24 cellular contexts compared by ENCODE assay signal in genomic region chr16:20928774-20929411, GRCh38. TPM values are rescaled to one million over a fixed set of nuclear protein-coding genes. Genes with fewer than 3 reads are reported as not detected.
DNase-seq lines count a peak whose midpoint lies in the region; ATAC-seq, FAIRE-seq and TF ChIP-seq lines count a peak whose summit lies in the region.
"Had no signal": no experiment of that assay in that cellular context is flagged by ENCODE, and none has a peak within 500 bp of the region (broad histone marks: within the 10 kb centered on the region; RNA-seq: fewer than 3 reads in every experiment).

No MANE protein-coding gene starts in this region.

- H3K9me2 ChIP-seq in MM.1S (replicated peaks; ENCODE audit: insufficient read depth, low read length) = no peaks in the 10 kb centered on the region

- TF ChIP-seq CTCF in BJ (IDR thresholded peaks at IDR 0.05; ENCODE audit: insufficient read depth, low read depth, low read length) (0 out of 2 replicates have a peak, but pooled peaks have one; percentile 7), GM13977 (IDR thresholded peaks at IDR 0.05; ENCODE audit: extremely low read depth, insufficient read depth, missing control alignments) (no peak), K562 (IDR thresholded peaks at IDR 0.05 in 2 of 3, conservative IDR thresholded peaks at IDR 0.05 in 1 of 3; ENCODE audit: insufficient read depth in 2 of 3, low read depth in 1 of 3, low read length in 3 of 3) (no peak), heart right ventricle (IDR thresholded peaks at IDR 0.05) (no peak), psoas muscle (IDR thresholded peaks at IDR 0.05) (no peak), MM.1S (IDR thresholded peaks at IDR 0.05; ENCODE audit: low read length) (no peak)

- POLR2A ChIA-PET in BJ (lab: Charles Lee) (no interaction called here), K562 (lab: Yijun Ruan, JAX) (interaction anchor here (0.7 to 1.3 kb wide), 2 partner anchors 10 kb away, joined by 3 to 5 read pairs; no protein-coding TSS in a partner anchor)

- in situ Hi-C loops in GM13977 (cut with MboI; ENCODE audit: low pct_unique_long_range_greater_than_20kb, low sequenced_read_pairs, unreplicated experiment) (no loop called here), K562 (cut with MboI) (no loop called here)

- H3K9ac ChIP-seq in K562 (ENCODE audit: insufficient read depth in 1 of 2, low read depth in 2 of 2, low read length in 2 of 2) (no peak overlapping the region), MM.1S (ENCODE audit: low read length) (no peak overlapping the region)

- CTCF ChIA-PET in BJ (lab: Yijun Ruan, JAX) = no interaction called here
- CTCF ChIA-PET in K562 (lab: Yijun Ruan, JAX; ENCODE audit: low intra/inter-chr PET ratio) = no interaction called here

- H3K27me3 ChIP-seq in BJ (ENCODE audit: control insufficient read depth, insufficient read depth, low read length) (no peaks in the 10 kb centered on the region), K562 (ENCODE audit: control insufficient read depth in 2 of 2, insufficient read depth in 2 of 2, low read length in 2 of 2) (peaks cover 2 to 7% of the 10 kb centered on the region in 2 experiments; a peak in 3 of 5 replicates), heart right ventricle (no peaks in the 10 kb centered on the region), psoas muscle (ENCODE audit: insufficient read depth in 3 of 3, low read length in 2 of 3) (no peaks in the 10 kb centered on the region), MM.1S (replicated peaks; ENCODE audit: insufficient read depth, low read length) (no peaks in the 10 kb centered on the region)
- H3K27me3 ChIP-seq: breast epithelium, MG63, sigmoid colon, tibial nerve had no signal

- TF ChIP-seq EP300 in K562 (IDR thresholded peaks at IDR 0.05; ENCODE audit: low read length) = no peak

- peak; percentile 15 for FAIRE-seq in K562 (lab: Jason Lieb, UNC)

- H3K4me2 ChIP-seq in K562 (ENCODE audit: insufficient read depth, low read length) = no peak overlapping the region
- H3K4me2 ChIP-seq in MM.1S (ENCODE audit: low read depth, low read length) = no peak overlapping the region
- H3K4me2 ChIP-seq: PC-9 had no signal

- no peaks in the 10 kb centered on the region for H4K20me1 ChIP-seq in K562 (replicated peaks; ENCODE audit: control insufficient read depth, insufficient read depth, low read length)
- no peaks in the 10 kb centered on the region for H4K20me1 ChIP-seq in MM.1S (ENCODE audit: insufficient read depth, low read length)

- peaks cover 0 to 6% of the 10 kb centered on the region in 2 experiments; a peak in 1 of 5 replicates for H3K4me1 ChIP-seq in K562 (replicated peaks in 1 of 2; ENCODE audit: control insufficient read depth in 2 of 2, insufficient read depth in 2 of 2, low read length in 2 of 2)
- peaks cover 0 to 23% (median 7%) of the 10 kb centered on the region in 9 donors for H3K4me1 ChIP-seq in heart right ventricle
- H3K4me1 ChIP-seq in psoas muscle = peaks cover 10% of the 10 kb centered on the region
- H3K4me1 ChIP-seq in MM.1S (ENCODE audit: low read length) = no peaks in the 10 kb centered on the region
- H3K4me1 ChIP-seq: breast epithelium had no signal

- H3K79me2 ChIP-seq in K562 (ENCODE audit: control insufficient read depth, insufficient read depth, low read length) (no peaks in the 10 kb centered on the region), MM.1S (ENCODE audit: low read length) (no peaks in the 10 kb centered on the region)

- no peaks in the 10 kb centered on the region for H3F3A ChIP-seq in MM.1S (ENCODE audit: insufficient read depth, low read length)

- H3K9me3 ChIP-seq in K562 (replicated peaks; ENCODE audit: control insufficient read depth, insufficient read depth, low read depth, low read length) (no peaks in the 10 kb centered on the region), heart right ventricle (no peaks in the 10 kb centered on the region), psoas muscle (no peaks in the 10 kb centered on the region), MM.1S (replicated peaks; ENCODE audit: insufficient read depth, low read length) (no peaks in the 10 kb centered on the region)
- H3K9me3 ChIP-seq: breast epithelium, MG63, sigmoid colon, tibial nerve had no signal

- H2AFZ ChIP-seq in K562 (ENCODE audit: low read depth, low read length) (no peak overlapping the region), MM.1S (ENCODE audit: low read length) (no peak overlapping the region)
- H2AFZ ChIP-seq: PC-9 had no signal

- 65% methylated on average over 3 of the region's 5 CpGs for WGBS in K562 (ENCODE audit: insufficient coverage, low coverage, missing lambda C conversion rate)
- WGBS in heart right ventricle, 2 donors = 87 to 89% methylated on average over 5 of the region's 5 CpGs
- 73 to 84% (median 81%) methylated on average over 4 to 5 of the region's 5 CpGs for WGBS in psoas muscle, 3 donors

- ATAC-seq in K562 (no peak), heart right ventricle (peak in 5 of 8 donors; percentile 8 to 43 (median 41)), psoas muscle (no peak)
- ATAC-seq: activated CD4-positive, CD25-positive, alpha-beta regulatory T cell treated with anti-CD3 and anti-CD28 coated beads, Interleukin-2, amount 50 U/mL, for 24 hours; activated T-cell treated with anti-CD3 and anti-CD28 coated beads, Interleukin-2, amount 50 U/mL, for 72 hours; HCT116; stimulated activated naive CD8-positive, alpha-beta T cell treated with anti-CD3 and anti-CD28 coated beads, Interleukin-15, Interleukin-2, amounts not matched to agents 100 U/mL and 50 U/mL, for 24 hours had no signal

- no peak overlapping the region for H3K4me3 ChIP-seq in BJ (ENCODE audit: low read depth, low read length)
- H3K4me3 ChIP-seq in K562 = no peak overlapping the region
- no peak overlapping the region for H3K4me3 ChIP-seq in heart right ventricle
- no peak overlapping the region for H3K4me3 ChIP-seq in psoas muscle
- H3K4me3 ChIP-seq in MM.1S (ENCODE audit: low read length) = no peak overlapping the region
- H3K4me3 ChIP-seq: breast epithelium, lung, MG63, PC-9, sigmoid colon, SK-N-MC, tibial nerve had no signal

- intact Hi-C loops in K562 (cut with micrococcal nuclease) = no loop called here
- intact Hi-C loops in heart right ventricle (cut with DNase I) = loop anchor here in 1 of 10 donors (10.0 kb wide), 1 partner anchor 156 kb away; no protein-coding TSS in a partner anchor
- intact Hi-C loops in psoas muscle (cut with DNase I) = no loop called here

- H3K9me1 ChIP-seq in K562 (ENCODE audit: control insufficient read depth, insufficient read depth, low read length) = no peaks in the 10 kb centered on the region

- no TSS peak for BruUV-seq in K562 (replicated peaks; lab: Mats Ljungman, UMichigan)

- peaks cover 2% of the 10 kb centered on the region; the same call in 1 of the 2 replicates for H3K36me3 ChIP-seq in BJ (ENCODE audit: control insufficient read depth, insufficient read depth, low read length)
- H3K36me3 ChIP-seq in K562 (ENCODE audit: control insufficient read depth, insufficient read depth, low read length) = no peaks in the 10 kb centered on the region
- H3K36me3 ChIP-seq in heart right ventricle = peaks cover 0 to 21% (median 0%) of the 10 kb centered on the region in 9 donors
- peaks cover 0 to 20% of the 10 kb centered on the region in 2 donors for H3K36me3 ChIP-seq in psoas muscle (ENCODE audit: insufficient read depth in 1 of 2, low read depth in 1 of 2)
- no peaks in the 10 kb centered on the region for H3K36me3 ChIP-seq in MM.1S (replicated peaks; ENCODE audit: insufficient read depth, low read length)
- H3K36me3 ChIP-seq: breast epithelium had no signal

- no peak overlapping the region for H3K27ac ChIP-seq in K562 (ENCODE audit: extremely low read depth, low read depth, low read length)
- H3K27ac ChIP-seq in heart right ventricle = peak overlapping the region in 6 of 10 donors; percentile 2 to 84 (median 74)
- H3K27ac ChIP-seq in psoas muscle = no peak overlapping the region
- no peak overlapping the region for H3K27ac ChIP-seq in MM.1S (ENCODE audit: low read length)
- H3K27ac ChIP-seq: PC-9, SK-N-MC had no signal

- DNase-seq in BJ (ENCODE audit: low read depth) = no peak
- peak; percentile 32 for DNase-seq in GM13977 (ENCODE audit: low spot score)
- DNase-seq in K562 (ENCODE audit: extremely low read depth in 1 of 4, low spot score in 3 of 4) = no peak
- DNase-seq in heart right ventricle = no peak
- no peak for DNase-seq in psoas muscle
- DNase-seq in hepatic stellate cell (ENCODE audit: low spot score) = no peak
- no peak for DNase-seq in NCI-H510A treated with DMSO at 0.1 percent for 48 hours (lab: John Stamatoyannopoulos, UW)
- DNase-seq in MM.1S = no peak
- DNase-seq: activated T-cell treated with anti-CD3 and anti-CD28 coated beads, Interleukin-2, amount 50 U/mL, for 72 hours; COR-L47; MG63; NCI-H82; occipital lobe; PC-9; sigmoid colon; stimulated activated CD4-positive, alpha-beta T cell treated with anti-CD3 and anti-CD28 coated beads, Interleukin-1b, Interleukin-23, amount 100 ng/mL, for 48 hours; stimulated activated naive CD8-positive, alpha-beta T cell treated with anti-CD3 and anti-CD28 coated beads, Interleukin-15, Interleukin-2, amounts not matched to agents 100 U/mL and 50 U/mL, for 24 hours; T-helper 9 cell had no signal

- no peak for TF ChIP-seq POLR2A in K562 (conservative IDR thresholded peaks at IDR 0.05)

- TF ChIP-seq RAD21 in K562 (CRISPR knock-in tag; conservative IDR thresholded peaks at IDR 0.05 in 1 of 2, IDR thresholded peaks at IDR 0.05 in 1 of 2) = no peak

RNA-seq across cellular contexts. Expression of gene LYRM1, which starts 28.3 kb away (rescaled TPM):
- 19.3 and 38.8 TPM in 2 replicates for polyA plus RNA-seq in BJ (2011; rRNA removed)
- polyA minus RNA-seq in BJ (2011; rRNA and poly(A)+ RNA removed) = 6.6 and 6.9 TPM in 2 replicates
- total RNA-seq in K562 (2011; cell fraction: chromatin; rRNA removed; ENCODE audit: low replicate concordance) = 5.6 and 11.9 TPM in 2 replicates
- total RNA-seq in K562 (2011; cell fraction: nucleolus; rRNA removed) = 3.3 and 3.7 TPM in 2 replicates
- 8.4 and 14.1 TPM in 2 replicates for total RNA-seq in K562 (2011; cell fraction: nucleoplasm; rRNA removed)
- total RNA-seq in K562 (2014; rRNA removed) = 22.0 and 32.7 TPM in 2 replicates
- 26.2 and 28.2 TPM in 2 replicates for total RNA-seq in K562 (2014; rRNA removed; fragmentation: Illumina TruSeq; extraction: Trizol)
- total RNA-seq in K562 (2015; rRNA removed; fragmentation: Illumina TruSeq; extraction: Trizol) = 26.0 and 26.5 TPM in 2 replicates
- total RNA-seq in K562 (2021) = 17.5 and 18.9 TPM in 2 replicates
- polyA plus RNA-seq in K562 (2011; rRNA removed) = 26.9 and 32.7 TPM in 2 replicates
- polyA plus RNA-seq in K562 (2011; cell fraction: cytosol; rRNA removed) = 9.0 and 16.7 TPM in 2 replicates
- polyA plus RNA-seq in K562 (2011; cell fraction: nucleus; rRNA removed) = 7.8 and 12.3 TPM in 2 replicates
- 24.3 and 54.4 TPM in 2 replicates for polyA plus RNA-seq in K562 (2012)
- 36.9 and 40.2 TPM in 2 replicates for polyA plus RNA-seq in K562 (2014; fragmentation: Illumina TruSeq; extraction: Trizol)
- 10 to 100 TPM; 40.0 to 44.1 TPM for polyA plus RNA-seq in K562 (2014; fragmentation: Nextera tagmentation; extraction: Ambion mirVana)
- 26.3 and 27.3 TPM in 2 replicates for polyA plus RNA-seq in K562 (2014; rRNA removed)
- polyA minus RNA-seq in K562 (2011; rRNA and poly(A)+ RNA removed) = 18.1 and 18.9 TPM in 2 replicates
- polyA minus RNA-seq in K562 (2011; cell fraction: cytosol; rRNA and poly(A)+ RNA removed) = 5.5 and 9.6 TPM in 2 replicates
- polyA minus RNA-seq in K562 (2011; cell fraction: nucleus; rRNA and poly(A)+ RNA removed) = 2.6 and 5.8 TPM in 2 replicates
- total RNA-seq in heart right ventricle = 10 to 100 TPM; 37.4 to 69.1 (median 48.9) TPM
- polyA plus RNA-seq in heart right ventricle = 10 to 100 TPM; 59.9 to 69.4 TPM
- total RNA-seq in psoas muscle = 10 to 100 TPM; 27.2 to 47.9 (median 32.7) TPM
- polyA plus RNA-seq in psoas muscle = 10 to 100 TPM; 33.6 to 54.0 (median 53.8) TPM

RNA-seq across cellular contexts. Expression of gene DCUN1D3, which starts 28.7 kb away (rescaled TPM):
- polyA plus RNA-seq in BJ (2011; rRNA removed) (10.9 and 15.5 TPM in 2 replicates), K562 (2011; rRNA removed) (2.6 and 3.1 TPM in 2 replicates), K562 (2014; fragmentation: Illumina TruSeq; extraction: Trizol) (1.4 and 1.6 TPM in 2 replicates), K562 (2014; fragmentation: Nextera tagmentation; extraction: Ambion mirVana) (1 to 10 TPM; 1.0 to 1.9 TPM), K562 (2014; rRNA removed) (1.8 and 2.4 TPM in 2 replicates), heart right ventricle (1 to 10 TPM; 3.4 to 4.2 TPM), psoas muscle (1 to 10 TPM; 2.2 to 8.7 (median 8.6) TPM)
- polyA minus RNA-seq in BJ (2011; rRNA and poly(A)+ RNA removed) = 24.2 and 35.7 TPM in 2 replicates
- total RNA-seq in K562 (2011; cell fraction: chromatin; rRNA removed; ENCODE audit: low replicate concordance) = 8.4 and 10.3 TPM in 2 replicates
- 4.1 and 4.8 TPM in 2 replicates for total RNA-seq in K562 (2011; cell fraction: nucleolus; rRNA removed)
- 9.6 and 13.8 TPM in 2 replicates for total RNA-seq in K562 (2011; cell fraction: nucleoplasm; rRNA removed)
- total RNA-seq in K562 (2014; rRNA removed) (2.2 TPM in 2 replicates), K562 (2014; rRNA removed; fragmentation: Illumina TruSeq; extraction: Trizol) (2.2 and 3.2 TPM in 2 replicates), K562 (2015; rRNA removed; fragmentation: Illumina TruSeq; extraction: Trizol) (2.9 and 3.5 TPM in 2 replicates), K562 (2021) (3.8 and 4.7 TPM in 2 replicates), heart right ventricle (10 to 100 TPM in 6 of 10 donors, 1 to 10 TPM in 4; 7.8 to 32.6 (median 11.2) TPM), psoas muscle (10 to 100 TPM in 2 of 4 donors, 1 to 10 TPM in 2; 6.8 to 19.6 (median 11.6) TPM)
- polyA plus RNA-seq in K562 (2011; cell fraction: cytosol; rRNA removed) = 1.3 and 1.8 TPM in 2 replicates
- polyA plus RNA-seq in K562 (2011; cell fraction: nucleus; rRNA removed) = 5.6 and 5.7 TPM in 2 replicates
- 1.8 and 2.8 TPM in 2 replicates for polyA plus RNA-seq in K562 (2012)
- polyA minus RNA-seq in K562 (2011; rRNA and poly(A)+ RNA removed) = 5.3 and 6.9 TPM in 2 replicates
- polyA minus RNA-seq in K562 (2011; cell fraction: cytosol; rRNA and poly(A)+ RNA removed) = 2.7 and 3.2 TPM in 2 replicates
- polyA minus RNA-seq in K562 (2011; cell fraction: nucleus; rRNA and poly(A)+ RNA removed) = 3.9 and 6.3 TPM in 2 replicates

Comparison
In these comparisons a context has a peak if more than half of its experiments do, and no peak if none do; other contexts are left out.
1. ATAC-seq: peak in heart right ventricle (5 of 8); none in K562 (single experiment) and psoas muscle (0 of 4).
2. H3K27ac ChIP-seq: peak in heart right ventricle (6 of 10); none in K562 (single experiment), psoas muscle (single experiment) and MM.1S (single experiment).